ENCODE assay signal across 1 cellular context in genomic region chr7:92417913-92418312, GRCh38.
TF ChIP-seq lines count a peak whose summit lies in the region.

No MANE protein-coding gene starts in this region.

TF ChIP-seq in SK-N-SH treated with all-trans-retinoic acid at 6 μM for 48 hours, 23 proteins besides CTCF, POLR2A, EP300 and RAD21 (continued from another document):
- TF ChIP-seq TSHZ2 (CRISPR knock-in tag; IDR thresholded peaks at IDR 0.05): no peak
